10 cellular contexts compared by ENCODE assay signal in genomic region chr13:114118086-114118762, GRCh38. TPM values are rescaled to one million over a fixed set of nuclear protein-coding genes. Genes with fewer than 3 reads are reported as not detected.
DNase-seq lines count a peak whose midpoint lies in the region; ATAC-seq and TF ChIP-seq lines count a peak whose summit lies in the region.
"Had no signal": no experiment of that assay in that cellular context is flagged by ENCODE, and none has a peak within 500 bp of the region (broad histone marks: within the 10 kb centered on the region; RNA-seq: fewer than 3 reads in every experiment).

No MANE protein-coding gene starts in this region.

- peak overlapping the region; percentile 13; the same call in 1 of the 2 replicates for H3K4me3 ChIP-seq in SJSA1
- no peak overlapping the region for H3K4me3 ChIP-seq in left ventricle myocardium inferior
- peak overlapping the region; percentile 49 for H3K4me3 ChIP-seq in skeletal muscle satellite cell (ENCODE audit: low read length)

- peak; percentile 36 for DNase-seq in GM03348 (ENCODE audit: low spot score)
- no peak for DNase-seq in SJSA1 (ENCODE audit: low read depth in 1 of 2, low spot score in 2 of 2)
- DNase-seq in left ventricle myocardium inferior: no peak
- DNase-seq in activated gamma-delta T cell (lab: John Stamatoyannopoulos, UW): no peak
- no peak for DNase-seq in mesenteric fat pad (ENCODE audit: low spot score)
- DNase-seq: stimulated activated CD4-positive, alpha-beta T cell treated with anti-CD3 and anti-CD28 coated beads, Interleukin-15, amount 100 ng/mL, for 24 hours had no signal

- no peak for ATAC-seq in GM21423 (IDR thresholded peaks at IDR 0.05; ENCODE audit: unreplicated experiment)
- no peak for ATAC-seq in GM19452 (IDR thresholded peaks at IDR 0.05; ENCODE audit: unreplicated experiment)

- H3K27me3 ChIP-seq in SJSA1 (replicated peaks) (no peaks in the 10 kb centered on the region), left ventricle myocardium inferior (ENCODE audit: low read depth) (no peaks in the 10 kb centered on the region), skeletal muscle satellite cell (ENCODE audit: control insufficient read depth, insufficient read depth, low read length) (no peaks in the 10 kb centered on the region)

- H3K4me2 ChIP-seq in skeletal muscle satellite cell (ENCODE audit: low read length): peak overlapping the region; percentile 80
- H3K4me2 ChIP-seq: KMS-11 had no signal

- no peak for TF ChIP-seq CTCF in left ventricle myocardium inferior (IDR thresholded peaks at IDR 0.05; ENCODE audit: borderline replicate concordance)

- H3K9me3 ChIP-seq in SJSA1 (replicated peaks): no peaks in the 10 kb centered on the region
- no peaks in the 10 kb centered on the region for H3K9me3 ChIP-seq in left ventricle myocardium inferior (replicated peaks)
- no peaks in the 10 kb centered on the region for H3K9me3 ChIP-seq in skeletal muscle satellite cell (replicated peaks; ENCODE audit: low read length)

- peak overlapping the region; percentile 93 for H3K27ac ChIP-seq in SJSA1
- H3K27ac ChIP-seq in left ventricle myocardium inferior (replicated peaks): peak overlapping the region; percentile 77
- H3K27ac ChIP-seq: KMS-11 had no signal

- intact Hi-C loops in left ventricle myocardium inferior (cut with micrococcal nuclease): no loop called here

- H3K4me1 ChIP-seq in SJSA1 (replicated peaks) (peaks cover 34% of the 10 kb centered on the region), left ventricle myocardium inferior (peaks cover 56% of the 10 kb centered on the region), skeletal muscle satellite cell (ENCODE audit: control insufficient read depth, insufficient read depth, low read length) (peaks cover 75% of the 10 kb centered on the region)

- H3K36me3 ChIP-seq in SJSA1: peaks cover 5% of the 10 kb centered on the region
- H3K36me3 ChIP-seq in left ventricle myocardium inferior: no peaks in the 10 kb centered on the region
- peaks cover 4% of the 10 kb centered on the region for H3K36me3 ChIP-seq in skeletal muscle satellite cell (ENCODE audit: insufficient read depth, low read length)

- H3K9ac ChIP-seq in skeletal muscle satellite cell (ENCODE audit: low read depth, low read length): peak overlapping the region; percentile 82
- H3K9ac ChIP-seq: KMS-11 had no signal

RNA-seq across cellular contexts. Expression of gene RASA3, which starts 14.2 kb away (rescaled TPM):
- 17.2 and 19.8 TPM in 2 replicates for total RNA-seq in SJSA1 (2014; rRNA removed; shearing (Covaris generic))
- total RNA-seq in left ventricle myocardium inferior: 9.5 TPM
- 33.2 and 35.2 TPM in 2 replicates for total RNA-seq in skeletal muscle satellite cell (2012; rRNA removed)
- total RNA-seq in mesenteric fat pad: 102 TPM
